Comparison of ENCODE assay signal across 1 cellular context in the genomic region with DNA sequence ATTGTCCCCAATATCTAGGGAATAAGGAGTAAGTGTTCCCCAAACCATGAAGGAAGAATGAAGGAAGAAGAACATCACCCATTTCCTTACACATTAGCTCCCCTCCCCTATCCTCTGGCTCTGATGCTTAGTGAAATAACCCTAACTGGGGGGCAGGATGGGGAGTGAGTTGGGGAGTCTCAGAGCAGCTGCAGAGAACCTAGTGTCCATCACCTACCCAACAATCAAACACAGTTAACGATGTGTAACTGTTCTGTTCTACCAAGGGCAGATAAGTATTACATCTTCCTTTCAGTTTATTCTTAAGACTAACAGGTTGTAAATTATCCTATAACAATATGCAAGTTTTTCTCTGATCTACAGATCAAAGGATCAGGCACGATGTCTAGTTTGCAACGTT.
TF ChIP-seq lines count a peak whose summit lies in the region.

No MANE protein-coding gene starts in this region.

TF ChIP-seq in GM12878, 131 proteins besides CTCF, POLR2A, EP300 and RAD21:
- TF ChIP-seq ELK1 (IDR thresholded peaks at IDR 0.05; ENCODE audit: low read depth, low read length) = no peak
- TF ChIP-seq HSF1 (IDR thresholded peaks at IDR 0.05; ENCODE audit: low read depth, low read length) = no peak
- TF ChIP-seq ESRRA (IDR thresholded peaks at IDR 0.05; ENCODE audit: low read length) = no peak
- no peak for TF ChIP-seq MEF2A (IDR thresholded peaks at IDR 0.05; ENCODE audit: insufficient read depth, low read depth, low read length)
- TF ChIP-seq ETV6 (conservative IDR thresholded peaks at IDR 0.05 in 1 of 2, IDR thresholded peaks at IDR 0.05 in 1 of 2; ENCODE audit: borderline replicate concordance in 1 of 2, low read depth in 1 of 2) = no peak
- no peak for TF ChIP-seq CREB1 (IDR thresholded peaks at IDR 0.05; ENCODE audit: low read depth)
- no peak for TF ChIP-seq DPF2 (IDR thresholded peaks at IDR 0.05)
- TF ChIP-seq HDGF (IDR thresholded peaks at IDR 0.05) = no peak
- TF ChIP-seq EGR1 (IDR thresholded peaks at IDR 0.05; ENCODE audit: borderline replicate concordance in 1 of 2, low read depth in 2 of 2, low read length in 2 of 2) = no peak
- no peak for TF ChIP-seq SKIL (IDR thresholded peaks at IDR 0.05; ENCODE audit: low read depth, poor library complexity, severe bottlenecking)
- no peak for TF ChIP-seq ZBTB33 (IDR thresholded peaks at IDR 0.05)
- no peak for TF ChIP-seq NR2C2 (IDR thresholded peaks at IDR 0.05; ENCODE audit: borderline replicate concordance, control insufficient read depth, insufficient read length, low read depth)
- no peak for TF ChIP-seq CHD1 (IDR thresholded peaks at IDR 0.05; ENCODE audit: low read depth, low read length)
